ENCODE assay signal across 16 cellular contexts in genomic region chr1:37305841-37306240, GRCh38.
DNase-seq lines count a peak whose midpoint lies in the region; ATAC-seq, FAIRE-seq and TF ChIP-seq lines count a peak whose summit lies in the region.
"Had no signal": no experiment of that assay in that cellular context is flagged by ENCODE, and none has a peak within 500 bp of the region (broad histone marks: within the 10 kb centered on the region; RNA-seq: fewer than 3 reads in every experiment).

No MANE protein-coding gene starts in this region.

- H3K27me3 Mint-ChIP-seq in WTC11 (ENCODE audit: low read depth) (peaks cover 10% of the 10 kb centered on the region), endothelial cell (ENCODE audit: unreplicated experiment) (peaks cover 11% of the 10 kb centered on the region)
- peaks cover 9 to 13% of the 10 kb centered on the region in 2 donors for H3K27me3 Mint-ChIP-seq in natural killer cell treated with Interleukin-12 subunit alpha and Interleukin-12 subunit beta and Interleukin-15 and Interleukin-18, amount 100 ng/mL, for 72 hours

- CTCF ChIA-PET in WTC11 (lab: Charles Lee) = no interaction called here

- ATAC-seq in WTC11 (peak; percentile 39), HG03469 (IDR thresholded peaks at IDR 0.05; ENCODE audit: unreplicated experiment) (no peak)
- ATAC-seq in natural killer cell treated with Interleukin-12 subunit alpha and Interleukin-12 subunit beta and Interleukin-15 and Interleukin-18, amount 100 ng/mL, for 72 hours = no peak
- ATAC-seq: A549 had no signal

- FAIRE-seq in frontal cortex (lab: Jason Lieb, UNC) = no peak
- FAIRE-seq: A549, GM19239 had no signal

- H3K4me3 Mint-ChIP-seq in WTC11 = no peak overlapping the region
- no peak overlapping the region for H3K4me3 Mint-ChIP-seq in natural killer cell treated with Interleukin-12 subunit alpha and Interleukin-12 subunit beta and Interleukin-15 and Interleukin-18, amount 100 ng/mL, for 72 hours
- H3K4me3 Mint-ChIP-seq in endothelial cell (ENCODE audit: unreplicated experiment) = no peak overlapping the region

- no peaks in the 10 kb centered on the region for H3K9me3 Mint-ChIP-seq in WTC11
- no peaks in the 10 kb centered on the region for H3K9me3 Mint-ChIP-seq in natural killer cell treated with Interleukin-12 subunit alpha and Interleukin-12 subunit beta and Interleukin-15 and Interleukin-18, amount 100 ng/mL, for 72 hours
- H3K9me3 Mint-ChIP-seq in endothelial cell (ENCODE audit: unreplicated experiment) = no peaks in the 10 kb centered on the region

- TF ChIP-seq CTCF in WTC11 (IDR thresholded peaks at IDR 0.05) (no peak), endothelial cell (IDR thresholded peaks at IDR 0.05; ENCODE audit: unreplicated experiment) (no peak)

- POLR2A ChIA-PET in WTC11 (lab: Charles Lee) = no interaction called here

- H3K4me1 Mint-ChIP-seq in WTC11 = peaks cover 24% of the 10 kb centered on the region
- H3K4me1 Mint-ChIP-seq in natural killer cell treated with Interleukin-12 subunit alpha and Interleukin-12 subunit beta and Interleukin-15 and Interleukin-18, amount 100 ng/mL, for 72 hours (ENCODE audit: low read depth in 2 of 2) = no peaks in the 10 kb centered on the region
- H3K4me1 Mint-ChIP-seq in endothelial cell (ENCODE audit: unreplicated experiment) = no peaks in the 10 kb centered on the region

- H3K27ac Mint-ChIP-seq in WTC11 (no peak overlapping the region), endothelial cell (ENCODE audit: unreplicated experiment) (no peak overlapping the region)
- H3K27ac Mint-ChIP-seq in natural killer cell treated with Interleukin-12 subunit alpha and Interleukin-12 subunit beta and Interleukin-15 and Interleukin-18, amount 100 ng/mL, for 72 hours = no peak overlapping the region

- H3K36me3 Mint-ChIP-seq in WTC11 (no peaks in the 10 kb centered on the region), endothelial cell (ENCODE audit: low read depth, unreplicated experiment) (no peaks in the 10 kb centered on the region)
- H3K36me3 Mint-ChIP-seq in natural killer cell treated with Interleukin-12 subunit alpha and Interleukin-12 subunit beta and Interleukin-15 and Interleukin-18, amount 100 ng/mL, for 72 hours = no peaks in the 10 kb centered on the region

- DNase-seq in COLO668 (lab: John Stamatoyannopoulos, UW; ENCODE audit: unreplicated experiment) (peak; percentile 89), NCI-H1092 (lab: John Stamatoyannopoulos, UW) (peak; percentile 83), NCI-H510A (lab: John Stamatoyannopoulos, UW) (peak; percentile 63), WTC11 (ENCODE audit: low spot score) (no peak), frontal cortex (ENCODE audit: low spot score in 2 of 2) (no peak), endothelial cell (ENCODE audit: low spot score) (no peak)
- DNase-seq in natural killer cell treated with Interleukin-12 subunit alpha and Interleukin-12 subunit beta and Interleukin-15 and Interleukin-18, amount 100 ng/mL, for 72 hours (ENCODE audit: low spot score) = no peak
- DNase-seq: DND-41; GF-D8; KG1; NCI-H1048; NCI-H1930; NK-92 treated with Interleukin-12 subunit alpha and Interleukin-12 subunit beta, amount 100 ng/mL, for 24 hours had no signal

TF ChIP-seq in WTC11, 78 proteins besides CTCF, POLR2A, EP300 and RAD21:
- no peak for TF ChIP-seq SMAD4 (CRISPR knock-in tag; IDR thresholded peaks at IDR 0.05)
- TF ChIP-seq SMAD3 (CRISPR knock-in tag; IDR thresholded peaks at IDR 0.05; ENCODE audit: borderline replicate concordance) = no peak
- TF ChIP-seq TP53 (CRISPR knock-in tag; IDR thresholded peaks at IDR 0.05) = no peak
- no peak for TF ChIP-seq NFE2L1 (CRISPR knock-in tag; IDR thresholded peaks at IDR 0.05)
- no peak for TF ChIP-seq ZNF138 (CRISPR knock-in tag; conservative IDR thresholded peaks at IDR 0.05)

Comparison
In these comparisons a context has a peak if more than half of its experiments do, and no peak if none do; other contexts are left out.
1. DNase-seq: peak in COLO668 (single experiment), NCI-H1092 (single experiment) and NCI-H510A (single experiment); none in WTC11 (single experiment), natural killer cell treated with Interleukin-12 subunit alpha and Interleukin-12 subunit beta and Interleukin-15 and Interleukin-18, amount 100 ng/mL, for 72 hours (single experiment), frontal cortex (0 of 2) and endothelial cell (single experiment).